ENCODE assay signal across 2 cellular contexts in the genomic region with DNA sequence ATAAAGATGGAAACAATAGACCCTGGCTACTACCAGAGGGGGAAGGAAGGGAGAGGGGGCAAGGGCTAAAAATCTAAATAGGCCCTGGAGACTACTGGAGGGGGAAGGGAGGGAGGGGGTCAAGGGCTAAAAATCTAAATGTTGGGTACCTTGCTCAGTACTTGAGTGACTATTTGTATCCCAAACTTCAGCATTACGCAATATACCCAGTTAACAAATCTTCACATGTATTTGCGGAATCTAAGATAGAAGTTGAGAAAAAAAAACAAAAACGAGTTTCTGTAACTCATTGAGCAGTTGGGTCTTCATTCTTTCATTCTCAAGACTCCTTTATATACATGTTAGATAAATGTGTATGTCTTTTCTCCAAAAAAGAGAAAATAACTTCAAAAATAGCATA.
TF ChIP-seq lines count a peak whose summit lies in the region.

No MANE protein-coding gene starts in this region.

TF ChIP-seq in HepG2, 621 proteins besides CTCF, POLR2A, EP300 and RAD21 (continued from another document):
- TF ChIP-seq CEBPB (IDR thresholded peaks at IDR 0.05; ENCODE audit: borderline replicate concordance, low read depth, low read length) (peak; percentile 80; the same call in 1 of the 2 replicates), WIZ (CRISPR knock-in tag; IDR thresholded peaks at IDR 0.05) (no peak), PHB2 (IDR thresholded peaks at IDR 0.05; ENCODE audit: partially characterized antibody) (no peak), ZMAT5 (CRISPR knock-in tag; IDR thresholded peaks at IDR 0.05; ENCODE audit: borderline replicate concordance, low read depth) (no peak), NFYC (CRISPR knock-in tag; IDR thresholded peaks at IDR 0.05) (no peak)

TF ChIP-seq in K562, 482 proteins besides CTCF, POLR2A, EP300 and RAD21 (continued from another document):
- no peak for TF ChIP-seq NR1H2 (CRISPR knock-in tag; IDR thresholded peaks at IDR 0.05)
- no peak for TF ChIP-seq ZNF140 (CRISPR knock-in tag; IDR thresholded peaks at IDR 0.05)
- TF ChIP-seq CEBPG (CRISPR knock-in tag; IDR thresholded peaks at IDR 0.05) = no peak
- TF ChIP-seq CEBPG (tag; conservative IDR thresholded peaks at IDR 0.05 in 1 of 2, IDR thresholded peaks at IDR 0.05 in 1 of 2) = peak; percentile 14 to 83; a peak in 2 of 4 replicates
- no peak for TF ChIP-seq HBP1 (CRISPR knock-in tag; IDR thresholded peaks at IDR 0.05)
- no peak for TF ChIP-seq LCOR (CRISPR knock-in tag; IDR thresholded peaks at IDR 0.05)
- TF ChIP-seq DNMT1 (IDR thresholded peaks at IDR 0.05) = no peak
- no peak for TF ChIP-seq ZNF3 (CRISPR knock-in tag; IDR thresholded peaks at IDR 0.05)
- TF ChIP-seq ZNF354B (CRISPR knock-in tag; IDR thresholded peaks at IDR 0.05) = no peak
- TF ChIP-seq ZSCAN29 (IDR thresholded peaks at IDR 0.05) = no peak
